ENCODE assay signal across 8 cellular contexts in genomic region chr5:178205010-178205748, GRCh38. TPM values are rescaled to one million over a fixed set of nuclear protein-coding genes. Genes with fewer than 3 reads are reported as not detected.
DNase-seq lines count a peak whose midpoint lies in the region; ATAC-seq and FAIRE-seq lines count a peak whose summit lies in the region.

No MANE protein-coding gene starts in this region.

- peak; percentile 71 for DNase-seq in COLO829 (ENCODE audit: low spot score)
- DNase-seq in RPMI8226: peak; percentile 88
- DNase-seq in activated naive CD4-positive, alpha-beta T cell (lab: John Stamatoyannopoulos, UW): peak in 3 of 4 experiments; percentile 38 to 56 (median 43)
- peak; percentile 77 to 81 for DNase-seq in frontal cortex (ENCODE audit: low spot score in 2 of 2)
- peak in 42 of 56 donors; percentile 7 to 68 (median 36) for DNase-seq in nucleus accumbens (lab: John Stamatoyannopoulos, UW)
- DNase-seq in superior temporal gyrus (ENCODE audit: extremely low spot score): peak; percentile 44

- ATAC-seq in GM19395 (IDR thresholded peaks at IDR 0.05; ENCODE audit: unreplicated experiment) (peak; percentile 60), HG03521 (IDR thresholded peaks at IDR 0.05; ENCODE audit: unreplicated experiment) (peak; percentile 45)

- FAIRE-seq in frontal cortex (lab: Jason Lieb, UNC): no peak

RNA-seq across cellular contexts. Expression of gene HNRNPAB, which starts 0.8 kb away (rescaled TPM):
- total RNA-seq in frontal cortex: 49.7 TPM

RNA-seq across cellular contexts. Expression of gene GMCL2, which starts 18.0 kb away (rescaled TPM):
- not detected for total RNA-seq in frontal cortex

RNA-seq across cellular contexts. Expression of gene PHYKPL, which starts 27.4 kb away (rescaled TPM):
- total RNA-seq in frontal cortex: 9.0 TPM

RNA-seq across cellular contexts. Expression of gene NHP2, which starts 51.5 kb away (rescaled TPM):
- total RNA-seq in frontal cortex: 75.8 TPM

Comparison
In these comparisons a context has a peak if more than half of its experiments do, and no peak if none do; other contexts are left out.
1. Peak in every context shown above with its lines: DNase-seq and ATAC-seq.
2. DNase-seq: peak in every context shown above with its lines; median percentile 88 in RPMI8226; 79 in frontal cortex; 71 in COLO829; 44 in superior temporal gyrus; 43 in activated naive CD4-positive, alpha-beta T cell; 36 in nucleus accumbens.